ENCODE assay signal across 8 cellular contexts in the genomic region with DNA sequence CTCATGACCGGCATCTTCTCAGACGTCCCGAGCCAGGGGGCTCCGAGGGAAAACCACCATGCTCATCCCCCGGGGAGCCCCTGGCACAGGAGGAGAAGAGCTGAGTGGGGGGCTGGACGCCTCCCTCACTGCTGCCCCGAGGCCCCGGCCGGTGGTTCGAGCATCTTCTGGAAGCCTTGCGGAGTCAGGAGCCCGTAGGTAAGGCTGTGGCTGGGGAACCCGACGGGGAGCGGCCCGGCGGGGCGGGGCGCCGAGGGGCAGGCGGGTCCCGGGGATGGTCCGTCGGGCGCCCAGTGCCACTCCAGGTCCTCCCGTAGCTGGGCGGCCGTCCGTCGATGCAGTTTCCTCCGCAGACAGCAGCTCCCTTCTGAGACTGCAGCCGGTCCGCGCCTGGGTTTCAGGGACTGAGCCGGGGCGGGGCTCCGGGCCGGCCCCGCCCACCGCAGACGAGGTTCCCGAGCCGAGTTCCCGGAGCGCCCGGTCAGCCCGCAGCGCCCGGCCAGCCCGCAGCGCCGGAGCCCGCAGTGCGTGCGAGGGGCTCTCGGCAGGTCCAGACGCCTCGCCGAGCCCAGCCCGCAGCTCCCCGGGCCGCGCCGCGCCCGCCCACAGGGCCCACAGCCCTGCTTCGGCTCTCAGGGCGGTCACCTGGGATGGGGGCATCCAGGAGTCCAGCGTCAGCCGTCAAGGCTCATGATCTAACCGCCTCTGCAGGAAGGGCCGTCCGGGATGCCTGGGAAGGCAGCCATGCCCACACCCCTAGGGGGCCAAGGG. TPM values are rescaled to one million over a fixed set of nuclear protein-coding genes. Genes with fewer than 3 reads are reported as not detected.
DNase-seq lines count a peak whose midpoint lies in the region; ATAC-seq and TF ChIP-seq lines count a peak whose summit lies in the region.

A gene (minus strand): TSS at position 369 of the 771 bp plus-strand sequence. CDS start 355 bp downstream, at position 14.

- H3K9me3 ChIP-seq in cardiac muscle cell (ENCODE audit: low read depth) = no peaks in the 10 kb centered on the region
- H3K9me3 ChIP-seq in ovary = no peaks in the 10 kb centered on the region

- peak within 1 kb of the TSS; percentile 40 for H2AFZ ChIP-seq in ACC112 (ENCODE audit: low read length, unreplicated experiment)

- no peaks in the 10 kb centered on the region for H3K9me3 Mint-ChIP-seq in activated naive CD4-positive, alpha-beta T cell treated with anti-CD3 and anti-CD28 coated beads, Interleukin-2, amount 50 U/mL, for 72 hours

- H3K36me3 ChIP-seq in ACC112 (ENCODE audit: insufficient read depth, low read length) (no peaks in the 10 kb centered on the region), cardiac muscle cell (no peaks in the 10 kb centered on the region), ovary (no peaks in the 10 kb centered on the region)

- H3K79me2 ChIP-seq in ACC112 (ENCODE audit: control insufficient read depth, insufficient read depth, low read length, unreplicated experiment) = no peaks in the 10 kb centered on the region

- no peak within 1 kb of the TSS for H3K27ac ChIP-seq in ACC112 (ENCODE audit: low read depth, low read length)
- peak within 1 kb of the TSS; percentile 90 for H3K27ac ChIP-seq in cardiac muscle cell
- no peak within 1 kb of the TSS for H3K27ac ChIP-seq in ovary

- intact Hi-C loops in ovary (cut with DNase I) = loop anchor here in 1 of 4 donors (10.0 kb wide), 1 partner anchor 59 kb away; no protein-coding TSS in a partner anchor

- no peak for TF ChIP-seq EP300 in ovary (IDR thresholded peaks at IDR 0.05)

- ATAC-seq in GM18498 (IDR thresholded peaks at IDR 0.05; ENCODE audit: unreplicated experiment) = peak; percentile 61
- peak; percentile 73 to 75 for ATAC-seq in activated naive CD4-positive, alpha-beta T cell treated with anti-CD3 and anti-CD28 coated beads, Interleukin-2, amount 50 U/mL, for 72 hours
- no peak for ATAC-seq in HG03457 (IDR thresholded peaks at IDR 0.05; ENCODE audit: unreplicated experiment)

- peak; percentile 10 for DNase-seq in NCI-H526 treated with DMSO at 0.1 percent for 48 hours (lab: John Stamatoyannopoulos, UW)
- peak in 1 of 2 donors; percentile 40 for DNase-seq in activated naive CD4-positive, alpha-beta T cell treated with anti-CD3 and anti-CD28 coated beads, Interleukin-2, amount 50 U/mL, for 72 hours (ENCODE audit: low spot score in 2 of 2)
- DNase-seq in cardiac muscle cell (ENCODE audit: low read depth in 1 of 2, low spot score in 1 of 2) = peak; percentile 51 to 84
- peak; percentile 52 to 79 (median 69) for DNase-seq in ovary
- no peak for DNase-seq in occipital lobe (lab: John Stamatoyannopoulos, UW)

- H3K4me3 ChIP-seq in ACC112 (ENCODE audit: low read depth, low read length) (peak within 1 kb of the TSS; percentile 77), cardiac muscle cell (peak within 1 kb of the TSS; percentile 32), ovary (peak within 1 kb of the TSS; percentile 23)

- WGBS in ovary, 3 donors = 2% methylated on average over 31 to 73 of the region's 73 CpGs

- TF ChIP-seq POLR2A in ovary (IDR thresholded peaks at IDR 0.05) = no peak

- H3K4me1 ChIP-seq in ACC112 (ENCODE audit: control insufficient read depth, insufficient read depth, low read length, unreplicated experiment) = no peaks in the 10 kb centered on the region
- H3K4me1 ChIP-seq in cardiac muscle cell (ENCODE audit: low read depth) = peaks cover 42% of the 10 kb centered on the region
- peaks cover 4% of the 10 kb centered on the region for H3K4me1 ChIP-seq in ovary (ENCODE audit: insufficient read depth)

- no peaks in the 10 kb centered on the region for H3K36me3 Mint-ChIP-seq in activated naive CD4-positive, alpha-beta T cell treated with anti-CD3 and anti-CD28 coated beads, Interleukin-2, amount 50 U/mL, for 72 hours

- H3K27me3 ChIP-seq in ACC112 (ENCODE audit: insufficient read depth, low read length) (peaks cover 3% of the 10 kb centered on the region; the same call in 1 of the 2 replicates), cardiac muscle cell (no peaks in the 10 kb centered on the region), ovary (no peaks in the 10 kb centered on the region)

- H3K27ac Mint-ChIP-seq in activated naive CD4-positive, alpha-beta T cell treated with anti-CD3 and anti-CD28 coated beads, Interleukin-2, amount 50 U/mL, for 72 hours = no peak within 1 kb of the TSS

- TF ChIP-seq CTCF in cardiac muscle cell (IDR thresholded peaks at IDR 0.05; ENCODE audit: low read depth, low read length) = no peak
- no peak for TF ChIP-seq CTCF in ovary (IDR thresholded peaks at IDR 0.05)

RNA-seq across cellular contexts. Expression of the gene that starts here (rescaled TPM):
- under 1 TPM in 1 of 2 donors, not detected in 1; 0.46 TPM for total RNA-seq in activated naive CD4-positive, alpha-beta T cell treated with anti-CD3 and anti-CD28 coated beads, Interleukin-2, amount 50 U/mL, for 72 hours
- total RNA-seq in cardiac muscle cell (14.2 and 18.1 TPM in 2 replicates), ovary (10 to 100 TPM in 1 of 7 donors, 1 to 10 TPM in 5, not detected in 1; 1.8 to 14.0 (median 3.1) TPM), occipital lobe (2.0 TPM)
- polyA plus RNA-seq in cardiac muscle cell (23.5 and 24.6 TPM in 2 replicates), ovary (1 to 10 TPM; 4.5 to 5.7 TPM)

Comparison
In these comparisons a context has a peak if more than half of its experiments do, and no peak if none do; other contexts are left out.
1. Peak in ATAC-seq in activated naive CD4-positive, alpha-beta T cell treated with anti-CD3 and anti-CD28 coated beads, Interleukin-2, amount 50 U/mL, for 72 hours; RNA of the gene not detected or under 1 TPM.
2. H3K4me3 ChIP-seq: peak in every context shown above with its lines; median percentile 77 in ACC112; 32 in cardiac muscle cell; 23 in ovary.